In genomic region chr12:47742253-47742825, GRCh38 we compare ENCODE assay signal across 9 cellular contexts. TPM values are rescaled to one million over a fixed set of nuclear protein-coding genes. Genes with fewer than 3 reads are reported as not detected.
DNase-seq lines count a peak whose midpoint lies in the region; ATAC-seq and TF ChIP-seq lines count a peak whose summit lies in the region.
"Had no signal": no experiment of that assay in that cellular context is flagged by ENCODE, and none has a peak within 500 bp of the region (broad histone marks: within the 10 kb centered on the region; RNA-seq: fewer than 3 reads in every experiment).

No MANE protein-coding gene starts in this region.

- H3K4me3 ChIP-seq in LNCaP clone FGC (ENCODE audit: low read depth, low read length): no peak overlapping the region
- no peak overlapping the region for H3K4me3 ChIP-seq in tibial artery

- H3K9me3 Mint-ChIP-seq in natural killer cell treated with Interleukin-12 subunit alpha and Interleukin-12 subunit beta and Interleukin-15 and Interleukin-18, amount 100 ng/mL, for 72 hours: no peaks in the 10 kb centered on the region

- TF ChIP-seq CTCF in LNCaP clone FGC (IDR thresholded peaks at IDR 0.05; ENCODE audit: control insufficient read depth, extremely low read depth, insufficient read depth) (peak; percentile 89), tibial artery (IDR thresholded peaks at IDR 0.05) (peak; percentile 96 to 98)

- intact Hi-C loops in tibial artery (cut with DNase I; ENCODE audit: low total_unique reads): loop anchor here (5.0 kb wide), 1 partner anchor 35 kb away; no protein-coding TSS in a partner anchor

- peaks cover 15 to 17% of the 10 kb centered on the region in 2 donors for H3K4me1 Mint-ChIP-seq in natural killer cell treated with Interleukin-12 subunit alpha and Interleukin-12 subunit beta and Interleukin-15 and Interleukin-18, amount 100 ng/mL, for 72 hours (ENCODE audit: low read depth in 2 of 2)

- ATAC-seq in natural killer cell treated with Interleukin-12 subunit alpha and Interleukin-12 subunit beta and Interleukin-15 and Interleukin-18, amount 100 ng/mL, for 72 hours: peak in 1 of 2 donors; percentile 63
- ATAC-seq in HG03108 (IDR thresholded peaks at IDR 0.05; ENCODE audit: unreplicated experiment) (no peak), HG03442 (IDR thresholded peaks at IDR 0.05; ENCODE audit: unreplicated experiment) (no peak)

- H3K27ac ChIP-seq in tibial artery: no peak overlapping the region

- H3K9me3 ChIP-seq in tibial artery: no peaks in the 10 kb centered on the region

- H3K4me1 ChIP-seq in tibial artery: peaks cover 7 to 27% (median 22%) of the 10 kb centered on the region in 4 donors

- H3K4me3 Mint-ChIP-seq in natural killer cell treated with Interleukin-12 subunit alpha and Interleukin-12 subunit beta and Interleukin-15 and Interleukin-18, amount 100 ng/mL, for 72 hours: no peak overlapping the region

- peak overlapping the region in 1 of 2 donors; percentile 56 for H3K27ac Mint-ChIP-seq in natural killer cell treated with Interleukin-12 subunit alpha and Interleukin-12 subunit beta and Interleukin-15 and Interleukin-18, amount 100 ng/mL, for 72 hours

- H3K36me3 ChIP-seq in tibial artery: peaks cover 0 to 27% (median 3%) of the 10 kb centered on the region in 3 donors

- no peaks in the 10 kb centered on the region for H3K36me3 Mint-ChIP-seq in natural killer cell treated with Interleukin-12 subunit alpha and Interleukin-12 subunit beta and Interleukin-15 and Interleukin-18, amount 100 ng/mL, for 72 hours

- no peaks in the 10 kb centered on the region for H3K27me3 ChIP-seq in tibial artery

- H3K27me3 Mint-ChIP-seq in natural killer cell treated with Interleukin-12 subunit alpha and Interleukin-12 subunit beta and Interleukin-15 and Interleukin-18, amount 100 ng/mL, for 72 hours: peaks cover 14 to 21% of the 10 kb centered on the region in 2 donors

- DNase-seq in Daoy (ENCODE audit: low read depth) (peak; percentile 64), LNCaP clone FGC (ENCODE audit: low read depth) (no peak), dermis microvascular lymphatic vessel endothelial cell (ENCODE audit: low read depth in 2 of 2) (peak; percentile 25 to 54), tibial artery (peak in 1 of 2 donors; percentile 47)
- DNase-seq in activated CD4-positive, alpha-beta T cell treated with anti-CD3 and anti-CD28 coated beads, Interleukin-2, amount 50 U/mL, for 1 hour: peak; percentile 71
- peak; percentile 80 for DNase-seq in natural killer cell treated with Interleukin-12 subunit alpha and Interleukin-12 subunit beta and Interleukin-15 and Interleukin-18, amount 100 ng/mL, for 72 hours (ENCODE audit: low spot score)

RNA-seq across cellular contexts. Expression of gene RAPGEF3, which starts 16.3 kb away (rescaled TPM):
- 0.83 and 1.4 TPM in 2 replicates for total RNA-seq in Daoy (2014; rRNA removed; shearing (Covaris generic))
- total RNA-seq in dermis microvascular lymphatic vessel endothelial cell: 10.4 and 13.5 TPM in 2 replicates
- total RNA-seq in natural killer cell treated with Interleukin-12 subunit alpha and Interleukin-12 subunit beta and Interleukin-15 and Interleukin-18, amount 100 ng/mL, for 72 hours: under 1 TPM; 0.19 to 0.25 TPM

RNA-seq across cellular contexts. Expression of gene ENDOU, which starts 17.0 kb away (rescaled TPM):
- 0.11 TPM in 1 of 2 replicates, not detected in the other for total RNA-seq in Daoy (2014; rRNA removed; shearing (Covaris generic))
- under 0.01 TPM in 2 replicates for total RNA-seq in dermis microvascular lymphatic vessel endothelial cell
- not detected for total RNA-seq in natural killer cell treated with Interleukin-12 subunit alpha and Interleukin-12 subunit beta and Interleukin-15 and Interleukin-18, amount 100 ng/mL, for 72 hours
- total RNA-seq: T-helper 2 cell treated with Interferon-gamma antibody and Interleukin-4, amounts not matched to agents 100 ng/mL and 5 ng/mL, for 36 hours had no signal

RNA-seq across cellular contexts. Expression of gene SLC48A1, which starts 30.7 kb away (rescaled TPM):
- total RNA-seq in Daoy (2014; rRNA removed; shearing (Covaris generic)): 2.3 and 4.6 TPM in 2 replicates
- 9.2 and 9.5 TPM in 2 replicates for total RNA-seq in dermis microvascular lymphatic vessel endothelial cell
- total RNA-seq in natural killer cell treated with Interleukin-12 subunit alpha and Interleukin-12 subunit beta and Interleukin-15 and Interleukin-18, amount 100 ng/mL, for 72 hours: 1 to 10 TPM; 5.1 to 9.8 TPM

RNA-seq across cellular contexts. Expression of gene RPAP3, which starts 36.5 kb away (rescaled TPM):
- 58.5 and 60.9 TPM in 2 replicates for total RNA-seq in Daoy (2014; rRNA removed; shearing (Covaris generic))
- 7.0 and 7.7 TPM in 2 replicates for total RNA-seq in dermis microvascular lymphatic vessel endothelial cell
- 10 to 100 TPM; 26.3 to 33.8 TPM for total RNA-seq in natural killer cell treated with Interleukin-12 subunit alpha and Interleukin-12 subunit beta and Interleukin-15 and Interleukin-18, amount 100 ng/mL, for 72 hours
